Comparison of ENCODE assay signal across 1 cellular context in the genomic region with DNA sequence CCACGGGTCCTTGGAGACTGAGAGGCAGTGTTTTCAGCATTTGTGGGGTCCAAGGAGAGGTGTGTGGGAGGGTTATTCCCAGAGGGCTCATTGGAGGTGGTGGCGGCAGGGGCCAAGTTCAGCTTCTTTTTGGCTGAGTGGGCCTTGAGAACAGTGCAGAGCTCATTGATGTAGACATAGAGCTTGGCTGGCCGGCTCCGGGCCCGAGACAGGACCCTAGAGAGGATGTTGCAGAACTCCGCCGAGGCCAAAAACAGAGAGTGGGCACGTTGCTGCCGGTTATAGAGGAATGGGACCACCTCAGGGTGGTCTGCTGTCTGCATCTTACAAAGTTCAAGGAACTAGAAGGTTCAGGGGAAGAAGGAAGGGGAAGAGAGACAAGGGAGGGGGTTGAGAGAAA.
TF ChIP-seq lines count a peak whose summit lies in the region.

No MANE protein-coding gene starts in this region.

TF ChIP-seq in GM23338, 12 proteins besides CTCF, POLR2A, EP300 and RAD21:
- TF ChIP-seq REST (IDR thresholded peaks at IDR 0.05; ENCODE audit: unreplicated experiment) (no peak), JUNB (IDR thresholded peaks at IDR 0.05; ENCODE audit: unreplicated experiment) (no peak)
- TF ChIP-seq, protein P1, sequence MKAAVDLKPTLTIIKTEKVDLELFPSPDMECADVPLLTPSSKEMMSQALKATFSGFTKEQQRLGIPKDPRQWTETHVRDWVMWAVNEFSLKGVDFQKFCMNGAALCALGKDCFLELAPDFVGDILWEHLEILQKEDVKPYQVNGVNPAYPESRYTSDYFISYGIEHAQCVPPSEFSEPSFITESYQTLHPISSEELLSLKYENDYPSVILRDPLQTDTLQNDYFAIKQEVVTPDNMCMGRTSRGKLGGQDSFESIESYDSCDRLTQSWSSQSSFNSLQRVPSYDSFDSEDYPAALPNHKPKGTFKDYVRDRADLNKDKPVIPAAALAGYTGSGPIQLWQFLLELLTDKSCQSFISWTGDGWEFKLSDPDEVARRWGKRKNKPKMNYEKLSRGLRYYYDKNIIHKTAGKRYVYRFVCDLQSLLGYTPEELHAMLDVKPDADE (IDR thresholded peaks at IDR 0.05) = no peak
